20 cellular contexts compared by ENCODE assay signal in genomic region chr4:135552131-135552530, GRCh38.
"Had no signal": no experiment of that assay in that cellular context is flagged by ENCODE, and none has a peak within 500 bp of the region (broad histone marks: within the 10 kb centered on the region; RNA-seq: fewer than 3 reads in every experiment).

No MANE protein-coding gene starts in this region.

- H3K4me1 ChIP-seq: esophagus squamous epithelium, gastroesophageal sphincter, left ventricle myocardium inferior, right atrium auricular region, sigmoid colon, stomach, transverse colon had no signal

- FAIRE-seq: endometrium, keratinocyte had no signal

- H3K36me3 ChIP-seq: esophagus squamous epithelium, gastroesophageal sphincter, left ventricle myocardium inferior, right atrium auricular region, sigmoid colon, stomach, thoracic aorta, transverse colon had no signal

- ATAC-seq: gastroesophageal sphincter had no signal

- DNase-seq: effector memory CD4-positive, alpha-beta T cell; esophagus squamous epithelium; glutamatergic neuron; left ventricle myocardium inferior; mesendoderm; naive B cell; sigmoid colon; stimulated activated CD4-positive, alpha-beta T cell treated with anti-CD3 and anti-CD28 coated beads, Interleukin-2, amount 100 ng/mL, for 24 hours; stimulated activated CD4-positive, alpha-beta T cell treated with anti-CD3 and anti-CD28 coated beads, Interleukin-4, amount 100 ng/mL, for 4 hours; stimulated activated naive CD4-positive, alpha-beta T cell; stomach; substantia nigra; transverse colon had no signal

- H3K27ac ChIP-seq: esophagus squamous epithelium, gastroesophageal sphincter, left ventricle myocardium inferior, right atrium auricular region, sigmoid colon, skin epidermis, stomach, thoracic aorta, transverse colon had no signal

- H3K27me3 ChIP-seq: esophagus squamous epithelium, gastroesophageal sphincter, right atrium auricular region, sigmoid colon, stomach, transverse colon had no signal

- H3K4me3 ChIP-seq: esophagus squamous epithelium, gastroesophageal sphincter, left ventricle myocardium inferior, lung, right atrium auricular region, sigmoid colon, skin epidermis, stomach, thoracic aorta, transverse colon had no signal

- H3K9me3 ChIP-seq: esophagus squamous epithelium, gastroesophageal sphincter, left ventricle myocardium inferior, right atrium auricular region, sigmoid colon, stomach, thoracic aorta, transverse colon had no signal
